ENCODE assay signal across 1 cellular context in the genomic region with DNA sequence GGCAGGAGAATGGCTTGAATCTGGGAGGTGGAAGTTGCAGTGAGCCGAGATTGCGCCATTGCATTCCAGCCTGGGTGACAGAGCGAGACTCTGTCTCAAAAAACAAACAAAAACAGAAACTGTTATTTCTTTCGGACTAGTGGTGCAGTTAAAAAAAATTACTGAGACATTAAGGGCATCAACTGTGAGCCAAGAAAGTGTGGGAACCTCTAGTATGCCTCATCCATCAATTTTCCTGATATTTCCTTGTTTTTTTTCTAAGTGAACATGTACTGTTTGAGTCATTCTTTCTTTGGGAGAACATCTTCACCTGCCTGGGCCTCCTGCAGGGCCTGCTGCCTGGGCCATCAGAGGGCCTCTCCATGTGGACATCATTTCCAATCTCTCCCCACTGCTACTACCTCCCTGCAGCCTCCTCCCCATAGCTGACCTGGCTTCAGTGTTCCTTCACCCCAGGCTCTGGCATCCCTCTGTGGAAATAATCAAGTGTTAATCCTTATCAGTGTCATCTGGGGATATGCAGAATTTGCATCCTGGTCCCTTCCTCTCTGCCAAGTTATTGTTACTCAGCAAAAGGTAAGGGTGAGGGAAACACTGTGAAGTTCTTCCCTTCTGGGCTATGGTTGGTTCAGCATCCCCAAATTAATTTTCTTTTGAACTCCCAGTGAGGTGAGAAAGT.
A peak's percentile ranks its signal among the peaks of the same experiment; 100 is the strongest.
TF ChIP-seq lines count a peak whose summit lies in the region.

No MANE protein-coding gene starts in this region.

TF ChIP-seq in HepG2, 621 proteins besides CTCF, POLR2A, EP300 and RAD21 (continued from another document and continues in another):
- TF ChIP-seq KDM3A (CRISPR knock-in tag; IDR thresholded peaks at IDR 0.05; ENCODE audit: low read depth) (0 out of 2 replicates have a peak, but pooled peaks have one; percentile 63), ADNP (CRISPR knock-in tag; IDR thresholded peaks at IDR 0.05) (0 out of 2 replicates have a peak, but pooled peaks have one; percentile 13), GRHL1 (CRISPR knock-in tag; conservative IDR thresholded peaks at IDR 0.05) (no peak), ZMYM4 (CRISPR knock-in tag; IDR thresholded peaks at IDR 0.05) (peak; percentile 30; the same call in 1 of the 2 replicates), ZNF558 (CRISPR knock-in tag; IDR thresholded peaks at IDR 0.05; ENCODE audit: borderline replicate concordance) (0 out of 2 replicates have a peak, but pooled peaks have one; percentile 28), NR2F6 (IDR thresholded peaks at IDR 0.05) (no peak), NR2F6 (CRISPR knock-in tag; IDR thresholded peaks at IDR 0.05) (0 out of 2 replicates have a peak, but pooled peaks have one; percentile 11), SAP130 (CRISPR knock-in tag; IDR thresholded peaks at IDR 0.05; ENCODE audit: low read depth) (peak; percentile 58), ARID3A (IDR thresholded peaks at IDR 0.05; ENCODE audit: low read depth, low read length) (no peak), ZNF460 (CRISPR knock-in tag; IDR thresholded peaks at IDR 0.05; ENCODE audit: borderline replicate concordance) (peak; percentile 80; the same call in 1 of the 2 replicates), TCF12 (IDR thresholded peaks at IDR 0.05) (no peak), TCF12 (CRISPR knock-in tag; IDR thresholded peaks at IDR 0.05) (no peak), ZFX (CRISPR knock-in tag; IDR thresholded peaks at IDR 0.05; ENCODE audit: low read depth) (peak; percentile 40), TEAD3 (CRISPR knock-in tag; optimal IDR thresholded peaks at IDR 0.05; ENCODE audit: borderline replicate concordance) (peak; percentile 97), ARHGAP35 (CRISPR knock-in tag; IDR thresholded peaks at IDR 0.05; ENCODE audit: borderline replicate concordance) (no peak), IRX3 (CRISPR knock-in tag; IDR thresholded peaks at IDR 0.05; ENCODE audit: borderline replicate concordance, low read depth) (no peak), ZNF800 (CRISPR knock-in tag; IDR thresholded peaks at IDR 0.05) (0 out of 2 replicates have a peak, but pooled peaks have one; percentile 17), ZNF30 (CRISPR knock-in tag; IDR thresholded peaks at IDR 0.05) (no peak), EEA1 (CRISPR knock-in tag; IDR thresholded peaks at IDR 0.05; ENCODE audit: borderline replicate concordance) (no peak), KAT8 (CRISPR knock-in tag; IDR thresholded peaks at IDR 0.05) (peak; percentile 21; the same call in 1 of the 2 replicates), ELF3 (CRISPR knock-in tag; IDR thresholded peaks at IDR 0.05) (peak; percentile 49), ZNF724P (CRISPR knock-in tag; IDR thresholded peaks at IDR 0.05; ENCODE audit: borderline replicate concordance) (no peak), HMG20A (CRISPR knock-in tag; IDR thresholded peaks at IDR 0.05; ENCODE audit: borderline replicate concordance) (peak; percentile 46; the same call in 1 of the 2 replicates), FOXA3 (CRISPR knock-in tag; IDR thresholded peaks at IDR 0.05) (peak; percentile 33; the same call in 1 of the 2 replicates), ZNF317 (CRISPR knock-in tag; IDR thresholded peaks at IDR 0.05) (0 out of 2 replicates have a peak, but pooled peaks have one; percentile 48)
- TF ChIP-seq, protein P1, sequence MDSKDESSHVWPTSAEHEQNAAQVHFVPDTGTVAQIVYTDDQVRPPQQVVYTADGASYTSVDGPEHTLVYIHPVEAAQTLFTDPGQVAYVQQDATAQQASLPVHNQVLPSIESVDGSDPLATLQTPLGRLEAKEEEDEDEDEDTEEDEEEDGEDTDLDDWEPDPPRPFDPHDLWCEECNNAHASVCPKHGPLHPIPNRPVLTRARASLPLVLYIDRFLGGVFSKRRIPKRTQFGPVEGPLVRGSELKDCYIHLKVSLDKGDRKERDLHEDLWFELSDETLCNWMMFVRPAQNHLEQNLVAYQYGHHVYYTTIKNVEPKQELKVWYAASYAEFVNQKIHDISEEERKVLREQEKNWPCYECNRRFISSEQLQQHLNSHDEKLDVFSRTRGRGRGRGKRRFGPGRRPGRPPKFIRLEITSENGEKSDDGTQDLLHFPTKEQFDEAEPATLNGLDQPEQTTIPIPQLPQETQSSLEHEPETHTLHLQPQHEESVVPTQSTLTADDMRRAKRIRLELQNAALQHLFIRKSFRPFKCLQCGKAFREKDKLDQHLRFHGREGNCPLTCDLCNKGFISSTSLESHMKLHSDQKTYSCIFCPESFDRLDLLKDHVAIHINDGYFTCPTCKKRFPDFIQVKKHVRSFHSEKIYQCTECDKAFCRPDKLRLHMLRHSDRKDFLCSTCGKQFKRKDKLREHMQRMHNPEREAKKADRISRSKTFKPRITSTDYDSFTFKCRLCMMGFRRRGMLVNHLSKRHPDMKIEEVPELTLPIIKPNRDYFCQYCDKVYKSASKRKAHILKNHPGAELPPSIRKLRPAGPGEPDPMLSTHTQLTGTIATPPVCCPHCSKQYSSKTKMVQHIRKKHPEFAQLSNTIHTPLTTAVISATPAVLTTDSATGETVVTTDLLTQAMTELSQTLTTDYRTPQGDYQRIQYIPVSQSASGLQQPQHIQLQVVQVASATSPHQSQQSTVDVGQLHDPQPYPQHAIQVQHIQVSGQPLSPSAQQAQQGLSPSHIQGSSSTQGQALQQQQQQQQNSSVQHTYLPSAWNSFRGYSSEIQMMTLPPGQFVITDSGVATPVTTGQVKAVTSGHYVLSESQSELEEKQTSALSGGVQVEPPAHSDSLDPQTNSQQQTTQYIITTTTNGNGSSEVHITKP (CRISPR knock-in tag; IDR thresholded peaks at IDR 0.05; ENCODE audit: low read depth), result 0 out of 2 replicates have a peak, but pooled peaks have one; percentile 29
- TF ChIP-seq, protein P2, sequence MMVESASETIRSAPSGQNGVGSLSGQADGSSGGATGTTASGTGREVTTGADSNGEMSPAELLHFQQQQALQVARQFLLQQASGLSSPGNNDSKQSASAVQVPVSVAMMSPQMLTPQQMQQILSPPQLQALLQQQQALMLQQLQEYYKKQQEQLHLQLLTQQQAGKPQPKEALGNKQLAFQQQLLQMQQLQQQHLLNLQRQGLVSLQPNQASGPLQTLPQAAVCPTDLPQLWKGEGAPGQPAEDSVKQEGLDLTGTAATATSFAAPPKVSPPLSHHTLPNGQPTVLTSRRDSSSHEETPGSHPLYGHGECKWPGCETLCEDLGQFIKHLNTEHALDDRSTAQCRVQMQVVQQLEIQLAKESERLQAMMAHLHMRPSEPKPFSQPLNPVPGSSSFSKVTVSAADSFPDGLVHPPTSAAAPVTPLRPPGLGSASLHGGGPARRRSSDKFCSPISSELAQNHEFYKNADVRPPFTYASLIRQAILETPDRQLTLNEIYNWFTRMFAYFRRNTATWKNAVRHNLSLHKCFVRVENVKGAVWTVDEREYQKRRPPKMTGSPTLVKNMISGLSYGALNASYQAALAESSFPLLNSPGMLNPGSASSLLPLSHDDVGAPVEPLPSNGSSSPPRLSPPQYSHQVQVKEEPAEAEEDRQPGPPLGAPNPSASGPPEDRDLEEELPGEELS (CRISPR knock-in tag; IDR thresholded peaks at IDR 0.05), result peak; percentile 66
- TF ChIP-seq, protein P3, sequence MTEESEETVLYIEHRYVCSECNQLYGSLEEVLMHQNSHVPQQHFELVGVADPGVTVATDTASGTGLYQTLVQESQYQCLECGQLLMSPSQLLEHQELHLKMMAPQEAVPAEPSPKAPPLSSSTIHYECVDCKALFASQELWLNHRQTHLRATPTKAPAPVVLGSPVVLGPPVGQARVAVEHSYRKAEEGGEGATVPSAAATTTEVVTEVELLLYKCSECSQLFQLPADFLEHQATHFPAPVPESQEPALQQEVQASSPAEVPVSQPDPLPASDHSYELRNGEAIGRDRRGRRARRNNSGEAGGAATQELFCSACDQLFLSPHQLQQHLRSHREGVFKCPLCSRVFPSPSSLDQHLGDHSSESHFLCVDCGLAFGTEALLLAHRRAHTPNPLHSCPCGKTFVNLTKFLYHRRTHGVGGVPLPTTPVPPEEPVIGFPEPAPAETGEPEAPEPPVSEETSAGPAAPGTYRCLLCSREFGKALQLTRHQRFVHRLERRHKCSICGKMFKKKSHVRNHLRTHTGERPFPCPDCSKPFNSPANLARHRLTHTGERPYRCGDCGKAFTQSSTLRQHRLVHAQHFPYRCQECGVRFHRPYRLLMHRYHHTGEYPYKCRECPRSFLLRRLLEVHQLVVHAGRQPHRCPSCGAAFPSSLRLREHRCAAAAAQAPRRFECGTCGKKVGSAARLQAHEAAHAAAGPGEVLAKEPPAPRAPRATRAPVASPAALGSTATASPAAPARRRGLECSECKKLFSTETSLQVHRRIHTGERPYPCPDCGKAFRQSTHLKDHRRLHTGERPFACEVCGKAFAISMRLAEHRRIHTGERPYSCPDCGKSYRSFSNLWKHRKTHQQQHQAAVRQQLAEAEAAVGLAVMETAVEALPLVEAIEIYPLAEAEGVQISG (CRISPR knock-in tag; IDR thresholded peaks at IDR 0.05), result peak; percentile 33; the same call in 1 of the 2 replicates
- TF ChIP-seq, protein P4, sequence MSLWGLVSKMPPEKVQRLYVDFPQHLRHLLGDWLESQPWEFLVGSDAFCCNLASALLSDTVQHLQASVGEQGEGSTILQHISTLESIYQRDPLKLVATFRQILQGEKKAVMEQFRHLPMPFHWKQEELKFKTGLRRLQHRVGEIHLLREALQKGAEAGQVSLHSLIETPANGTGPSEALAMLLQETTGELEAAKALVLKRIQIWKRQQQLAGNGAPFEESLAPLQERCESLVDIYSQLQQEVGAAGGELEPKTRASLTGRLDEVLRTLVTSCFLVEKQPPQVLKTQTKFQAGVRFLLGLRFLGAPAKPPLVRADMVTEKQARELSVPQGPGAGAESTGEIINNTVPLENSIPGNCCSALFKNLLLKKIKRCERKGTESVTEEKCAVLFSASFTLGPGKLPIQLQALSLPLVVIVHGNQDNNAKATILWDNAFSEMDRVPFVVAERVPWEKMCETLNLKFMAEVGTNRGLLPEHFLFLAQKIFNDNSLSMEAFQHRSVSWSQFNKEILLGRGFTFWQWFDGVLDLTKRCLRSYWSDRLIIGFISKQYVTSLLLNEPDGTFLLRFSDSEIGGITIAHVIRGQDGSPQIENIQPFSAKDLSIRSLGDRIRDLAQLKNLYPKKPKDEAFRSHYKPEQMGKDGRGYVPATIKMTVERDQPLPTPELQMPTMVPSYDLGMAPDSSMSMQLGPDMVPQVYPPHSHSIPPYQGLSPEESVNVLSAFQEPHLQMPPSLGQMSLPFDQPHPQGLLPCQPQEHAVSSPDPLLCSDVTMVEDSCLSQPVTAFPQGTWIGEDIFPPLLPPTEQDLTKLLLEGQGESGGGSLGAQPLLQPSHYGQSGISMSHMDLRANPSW (CRISPR knock-in tag; IDR thresholded peaks at IDR 0.05; ENCODE audit: borderline replicate concordance), result 0 out of 2 replicates have a peak, but pooled peaks have one; percentile 57
- TF ChIP-seq, protein P5, sequence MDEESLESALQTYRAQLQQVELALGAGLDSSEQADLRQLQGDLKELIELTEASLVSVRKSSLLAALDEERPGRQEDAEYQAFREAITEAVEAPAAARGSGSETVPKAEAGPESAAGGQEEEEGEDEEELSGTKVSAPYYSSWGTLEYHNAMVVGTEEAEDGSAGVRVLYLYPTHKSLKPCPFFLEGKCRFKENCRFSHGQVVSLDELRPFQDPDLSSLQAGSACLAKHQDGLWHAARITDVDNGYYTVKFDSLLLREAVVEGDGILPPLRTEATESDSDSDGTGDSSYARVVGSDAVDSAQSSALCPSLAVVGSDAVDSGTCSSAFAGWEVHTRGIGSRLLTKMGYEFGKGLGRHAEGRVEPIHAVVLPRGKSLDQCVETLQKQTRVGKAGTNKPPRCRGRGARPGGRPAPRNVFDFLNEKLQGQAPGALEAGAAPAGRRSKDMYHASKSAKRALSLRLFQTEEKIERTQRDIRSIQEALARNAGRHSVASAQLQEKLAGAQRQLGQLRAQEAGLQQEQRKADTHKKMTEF (CRISPR knock-in tag; IDR thresholded peaks at IDR 0.05), result peak; percentile 35; the same call in 1 of the 2 replicates
